Comparison of ENCODE assay signal across 8 cellular contexts in genomic region chr1:113904674-113905434, GRCh38. TPM values are rescaled to one million over a fixed set of nuclear protein-coding genes. Genes with fewer than 3 reads are reported as not detected.
DNase-seq lines count a peak whose midpoint lies in the region; ATAC-seq and TF ChIP-seq lines count a peak whose summit lies in the region.

TSS of gene AP4B1 (minus strand) at chr1:113904799. CDS start at chr1:113904717, 82 bp downstream.
TSS of gene DCLRE1B (plus strand) at chr1:113905326. CDS start at chr1:113905587, 261 bp downstream.

- BruUV-seq in PC-3 (replicated peaks; lab: Mats Ljungman, UMichigan) = no TSS peak

- intact Hi-C loops in PC-3 (cut with micrococcal nuclease) = loop anchor here (1.0 to 5.0 kb wide), 4 partner anchors 24 to 148 kb away; partner anchors contain the start of genes HIPK1, PHTF1 and RSBN1

- H3K9me3 ChIP-seq in PC-3 (ENCODE audit: low read length) (no peaks in the 10 kb centered on the region), mucosa of rectum (ENCODE audit: control insufficient read depth in 2 of 2, low read length in 2 of 2) (no peaks in the 10 kb centered on the region)

- TF ChIP-seq CTCF in PC-3 (conservative IDR thresholded peaks at IDR 0.05; ENCODE audit: low read depth, low read length) (peak; percentile 59), epithelial cell of proximal tubule (conservative IDR thresholded peaks at IDR 0.05; ENCODE audit: low read depth, low read length) (peak; percentile 73)

- H3K9ac ChIP-seq in PC-3 (ENCODE audit: low read length) = peak within 1 kb of the TSS; percentile 97
- H3K9ac ChIP-seq in mucosa of rectum (ENCODE audit: low read depth in 1 of 2, low read length in 2 of 2) = peak within 1 kb of the TSS; percentile 86 to 94

- peaks cover 53% of the 10 kb centered on the region for H3K79me2 ChIP-seq in PC-3 (ENCODE audit: low read length)

- peak within 1 kb of the TSS; percentile 97 for H2AFZ ChIP-seq in PC-3 (ENCODE audit: low read length)

- H3K27me3 ChIP-seq in PC-3 (ENCODE audit: low read length) = no peaks in the 10 kb centered on the region
- no peaks in the 10 kb centered on the region for H3K27me3 ChIP-seq in mucosa of rectum (ENCODE audit: control insufficient read depth in 2 of 2, insufficient read depth in 2 of 2, low read length in 2 of 2)

- no peaks in the 10 kb centered on the region for H3F3A ChIP-seq in PC-3 (ENCODE audit: low read length, unreplicated experiment)

- DNase-seq in DMS53 treated with DMSO at 0.1 percent for 48 hours (lab: John Stamatoyannopoulos, UW; ENCODE audit: unreplicated experiment) = peak; percentile 98
- DNase-seq in Jurkat, Clone E6-1 (ENCODE audit: low read depth, low spot score) = peak; percentile 99
- peak; percentile 99 for DNase-seq in PC-3
- peak; percentile 96 for DNase-seq in activated T-cell treated with anti-CD3 and anti-CD28 coated beads for 48 hours (ENCODE audit: low read depth)
- peak; percentile 96 for DNase-seq in epithelial cell of proximal tubule (ENCODE audit: low read depth)
- peak; percentile 98 for DNase-seq in stimulated activated CD8-positive, alpha-beta memory T cell treated with anti-CD3 and anti-CD28 coated beads, Interleukin-4, amount 100 ng/mL, for 48 hours

- peaks cover 8% of the 10 kb centered on the region; the same call in 1 of the 2 replicates for H3K36me3 ChIP-seq in PC-3 (ENCODE audit: low read depth, low read length)
- H3K36me3 ChIP-seq in mucosa of rectum (ENCODE audit: control insufficient read depth in 2 of 2, insufficient read depth in 2 of 2, low read length in 2 of 2) = peaks cover 4 to 26% of the 10 kb centered on the region in 2 donors

- H4K20me1 ChIP-seq in PC-3 (ENCODE audit: low read length) = no peaks in the 10 kb centered on the region

- H3K9me2 ChIP-seq in PC-3 (replicated peaks; ENCODE audit: low read length) = no peaks in the 10 kb centered on the region

- peaks cover 18% of the 10 kb centered on the region for H3K4me1 ChIP-seq in PC-3 (ENCODE audit: insufficient read depth, low read length)
- H3K4me1 ChIP-seq in mucosa of rectum (ENCODE audit: control insufficient read depth in 2 of 2, insufficient read depth in 2 of 2, low read length in 2 of 2) = peaks cover 26 to 29% of the 10 kb centered on the region in 2 donors

- ATAC-seq in GM21619 (IDR thresholded peaks at IDR 0.05; ENCODE audit: unreplicated experiment) (peak; percentile 90), PC-3 (peak; percentile 90)

- peak within 1 kb of the TSS; percentile 90 for H3K4me3 ChIP-seq in Jurkat, Clone E6-1 (ENCODE audit: low read length)
- peak within 1 kb of the TSS; percentile 97 for H3K4me3 ChIP-seq in PC-3 (ENCODE audit: low read length)
- peak within 1 kb of the TSS; percentile 91 for H3K4me3 ChIP-seq in epithelial cell of proximal tubule (ENCODE audit: low read depth, low read length)
- H3K4me3 ChIP-seq in mucosa of rectum (ENCODE audit: low read length in 2 of 2) = peak within 1 kb of the TSS; percentile 75 to 96

- CTCF ChIA-PET in PC-3 (lab: Charles Lee) = interaction anchor here (0.6 to 1.5 kb wide), 2 partner anchors 23 to 75 kb away, joined by 3 read pairs; no protein-coding TSS in a partner anchor

- POLR2A ChIA-PET in PC-3 (lab: Charles Lee; ENCODE audit: unreplicated experiment) = interaction anchor here (0.5 to 1.0 kb wide), 3 partner anchors 24 to 373 kb away, joined by 3 to 10 read pairs (median 5); partner anchors contain the start of gene HIPK1

- peak within 1 kb of the TSS; percentile 95 for H3K4me2 ChIP-seq in PC-3 (ENCODE audit: low read length)

- peak within 1 kb of the TSS; percentile 70 for H3K27ac ChIP-seq in PC-3 (ENCODE audit: low read length)
- peak within 1 kb of the TSS; percentile 93 to 94 for H3K27ac ChIP-seq in mucosa of rectum (ENCODE audit: low read depth in 2 of 2, low read length in 2 of 2)

RNA-seq across cellular contexts. Expression of gene AP4B1, which starts in this region (rescaled TPM):
- 55.8 TPM for polyA plus RNA-seq in Jurkat, Clone E6-1 (2012; ENCODE audit: insufficient read depth, insufficient read length)
- total RNA-seq in PC-3 (2014; rRNA removed) (15.5 and 15.8 TPM in 2 replicates), epithelial cell of proximal tubule (9.8 and 12.3 TPM in 2 replicates)

RNA-seq across cellular contexts. Expression of gene DCLRE1B, which starts in this region (rescaled TPM):
- 20.4 TPM for polyA plus RNA-seq in Jurkat, Clone E6-1 (2012; ENCODE audit: insufficient read depth, insufficient read length)
- total RNA-seq in PC-3 (2014; rRNA removed) (12.6 and 13.2 TPM in 2 replicates), epithelial cell of proximal tubule (7.0 and 14.1 TPM in 2 replicates)

Comparison
In these comparisons a context has a peak if more than half of its experiments do, and no peak if none do; other contexts are left out.
1. Peak in every context shown above with its lines: DNase-seq, ATAC-seq, H3K4me3 ChIP-seq and H3K27ac ChIP-seq.